Comparison of ENCODE assay signal across 2 cellular contexts in the genomic region with DNA sequence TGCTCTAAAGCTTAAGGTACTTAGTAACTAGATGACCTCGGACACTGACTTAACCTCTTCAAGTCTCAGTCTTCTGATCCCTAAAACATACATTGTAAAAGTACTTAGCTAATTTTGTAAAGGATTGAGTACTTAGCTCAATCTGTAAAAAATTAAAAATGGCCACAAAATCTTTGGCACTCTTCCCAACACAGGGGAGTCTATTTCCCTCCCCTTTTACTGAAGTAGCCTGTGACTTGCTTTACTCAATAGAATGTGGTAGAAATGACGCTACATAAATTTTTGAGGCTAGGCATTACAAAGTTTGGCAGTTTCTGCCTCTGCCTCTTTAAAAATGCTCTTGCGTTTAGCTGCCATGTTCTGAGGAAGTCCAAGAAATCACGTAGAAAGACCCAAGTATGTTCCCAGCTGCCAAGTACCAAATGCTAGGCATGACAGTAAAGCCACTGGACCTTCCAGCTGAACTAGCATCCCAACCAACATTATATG.
TF ChIP-seq lines count a peak whose summit lies in the region.

No MANE protein-coding gene starts in this region.

TF ChIP-seq in IMR-90, 13 proteins besides CTCF, POLR2A, EP300 and RAD21:
- TF ChIP-seq USF2 (IDR thresholded peaks at IDR 0.05; ENCODE audit: low read depth, low read length) (no peak), CEBPB (IDR thresholded peaks at IDR 0.05; ENCODE audit: low read depth, low read length) (no peak), MAZ (IDR thresholded peaks at IDR 0.05; ENCODE audit: borderline replicate concordance, low read depth, low read length) (no peak), FOS (IDR thresholded peaks at IDR 0.05; ENCODE audit: low read depth, low read length) (no peak), RCOR1 (IDR thresholded peaks at IDR 0.05; ENCODE audit: insufficient replicate concordance, low read length) (no peak), MXI1 (IDR thresholded peaks at IDR 0.05; ENCODE audit: borderline replicate concordance, low read depth, low read length) (no peak), CHD1 (IDR thresholded peaks at IDR 0.05; ENCODE audit: low read depth, low read length) (no peak), MAFK (IDR thresholded peaks at IDR 0.05; ENCODE audit: low read depth, low read length) (no peak)
- TF ChIP-seq, protein P1, sequence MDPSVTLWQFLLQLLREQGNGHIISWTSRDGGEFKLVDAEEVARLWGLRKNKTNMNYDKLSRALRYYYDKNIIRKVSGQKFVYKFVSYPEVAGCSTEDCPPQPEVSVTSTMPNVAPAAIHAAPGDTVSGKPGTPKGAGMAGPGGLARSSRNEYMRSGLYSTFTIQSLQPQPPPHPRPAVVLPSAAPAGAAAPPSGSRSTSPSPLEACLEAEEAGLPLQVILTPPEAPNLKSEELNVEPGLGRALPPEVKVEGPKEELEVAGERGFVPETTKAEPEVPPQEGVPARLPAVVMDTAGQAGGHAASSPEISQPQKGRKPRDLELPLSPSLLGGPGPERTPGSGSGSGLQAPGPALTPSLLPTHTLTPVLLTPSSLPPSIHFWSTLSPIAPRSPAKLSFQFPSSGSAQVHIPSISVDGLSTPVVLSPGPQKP (IDR thresholded peaks at IDR 0.05; ENCODE audit: borderline replicate concordance, low read depth, low read length), result no peak
TF ChIP-seq in IMR-90: peak in this region for 0.

TF ChIP-seq in H1, 55 proteins besides CTCF, POLR2A, EP300 and RAD21:
- no peak for TF ChIP-seq CEBPB (IDR thresholded peaks at IDR 0.05; ENCODE audit: low read depth, low read length)
